ENCODE assay signal across 1 cellular context in genomic region chr11:46388619-46389449, GRCh38.
TF ChIP-seq lines count a peak whose summit lies in the region.

No MANE protein-coding gene starts in this region.

TF ChIP-seq in H1, 55 proteins besides CTCF, POLR2A, EP300 and RAD21 (continued from another document):
- 0 out of 2 replicates have a peak, but pooled peaks have one; percentile 17 for TF ChIP-seq SP4 (IDR thresholded peaks at IDR 0.05; ENCODE audit: low read length)
